19 cellular contexts compared by ENCODE assay signal in genomic region chr2:109482371-109482841, GRCh38.
A peak's percentile ranks its signal among the peaks of the same experiment; 100 is the strongest.
DNase-seq lines count a peak whose midpoint lies in the region; ATAC-seq and TF ChIP-seq lines count a peak whose summit lies in the region.
"Had no signal": no experiment of that assay in that cellular context is flagged by ENCODE, and none has a peak within 500 bp of the region (broad histone marks: within the 10 kb centered on the region; RNA-seq: fewer than 3 reads in every experiment).

No MANE protein-coding gene starts in this region.

- no peak for TF ChIP-seq CTCF in fibroblast of pulmonary artery (IDR thresholded peaks at IDR 0.05; ENCODE audit: low read length, missing control alignments)
- TF ChIP-seq CTCF in nephron progenitor cell (IDR thresholded peaks at IDR 0.05): no peak

- H3K4me1 Mint-ChIP-seq in nephron progenitor cell: peaks cover 71% of the 10 kb centered on the region

- peaks cover 8% of the 10 kb centered on the region for H3K27me3 Mint-ChIP-seq in nephron progenitor cell (ENCODE audit: low read depth, poor library complexity)

- H3K36me3 Mint-ChIP-seq in nephron progenitor cell (ENCODE audit: low read depth): no peaks in the 10 kb centered on the region
- H3K36me3 Mint-ChIP-seq: CD4-positive, CD25-positive, alpha-beta regulatory T cell had no signal

- ATAC-seq in Right ventricle myocardium inferior (peak; percentile 30), HG03280 (IDR thresholded peaks at IDR 0.05; ENCODE audit: unreplicated experiment) (no peak), HG03432 (IDR thresholded peaks at IDR 0.05; ENCODE audit: unreplicated experiment) (no peak)
- ATAC-seq: naive thymus-derived CD4-positive, alpha-beta T cell; Panc1 had no signal

- H3K4me3 ChIP-seq in fibroblast of pulmonary artery (replicated peaks; ENCODE audit: low read depth, low read length): no peak overlapping the region
- H3K4me3 ChIP-seq: esophagus squamous epithelium, MG63 had no signal

- peak overlapping the region; percentile 56 for H3K4me3 Mint-ChIP-seq in nephron progenitor cell
- H3K4me3 Mint-ChIP-seq: CD4-positive, CD25-positive, alpha-beta regulatory T cell; naive thymus-derived CD4-positive, alpha-beta T cell had no signal

- DNase-seq in Right ventricle myocardium inferior (ENCODE audit: missing footprints) (no peak), cardiac septum (ENCODE audit: low spot score) (no peak), fibroblast of pulmonary artery (ENCODE audit: low read depth) (peak; percentile 46), nephron progenitor cell (peak; percentile 36), DMS153 (lab: John Stamatoyannopoulos, UW) (no peak), ecto neural progenitor cell (ENCODE audit: low spot score) (no peak)
- DNase-seq: activated CD4-positive, CD25-positive, alpha-beta regulatory T cell; amniotic stem cell; CD4-positive, CD25-positive, alpha-beta regulatory T cell; esophagus squamous epithelium; H7; MG63; naive thymus-derived CD4-positive, alpha-beta T cell; NCI-H187; NCI-H69; stimulated activated CD4-positive, alpha-beta T cell treated with anti-CD3 and anti-CD28 coated beads, Interleukin-1b, Interleukin-23, amount 100 ng/mL, for 48 hours had no signal

- H3K27ac Mint-ChIP-seq in nephron progenitor cell: no peak overlapping the region
- H3K27ac Mint-ChIP-seq: CD4-positive, CD25-positive, alpha-beta regulatory T cell had no signal

- H3K9me3 Mint-ChIP-seq in nephron progenitor cell: no peaks in the 10 kb centered on the region
- H3K9me3 Mint-ChIP-seq: CD4-positive, CD25-positive, alpha-beta regulatory T cell; naive thymus-derived CD4-positive, alpha-beta T cell had no signal

- intact Hi-C loops in Right ventricle myocardium inferior (cut with DNase I): no loop called here
- intact Hi-C loops in cardiac septum (cut with DNase I): loop anchor here (5.0 kb wide), 1 partner anchor 225 kb away; no protein-coding TSS in a partner anchor

Comparison
In these comparisons a context has a peak if more than half of its experiments do, and no peak if none do; other contexts are left out.
1. DNase-seq: peak in fibroblast of pulmonary artery (single experiment) and nephron progenitor cell (single experiment); none in Right ventricle myocardium inferior (single experiment), cardiac septum (single experiment), DMS153 (single experiment) and ecto neural progenitor cell (single experiment).